Comparison of ENCODE assay signal across 1 cellular context in genomic region chr1:36156329-36157114, GRCh38.
TF ChIP-seq lines count a peak whose summit lies in the region.

No MANE protein-coding gene starts in this region.

TF ChIP-seq in IMR-90, 13 proteins besides CTCF, POLR2A, EP300 and RAD21:
- no peak for TF ChIP-seq ELK1 (IDR thresholded peaks at IDR 0.05; ENCODE audit: borderline replicate concordance, low read depth, low read length)
- 0 out of 2 replicates have a peak, but pooled peaks have one; percentile 60 for TF ChIP-seq MXI1 (IDR thresholded peaks at IDR 0.05; ENCODE audit: borderline replicate concordance, low read depth, low read length)
- TF ChIP-seq USF2 (IDR thresholded peaks at IDR 0.05; ENCODE audit: low read depth, low read length) = peak; percentile 49; the same call in 1 of the 2 replicates
- no peak for TF ChIP-seq FOS (IDR thresholded peaks at IDR 0.05; ENCODE audit: low read depth, low read length)
- no peak for TF ChIP-seq SMC3 (IDR thresholded peaks at IDR 0.05; ENCODE audit: low read depth, low read length)
- no peak for TF ChIP-seq MAFK (IDR thresholded peaks at IDR 0.05; ENCODE audit: low read depth, low read length)
- TF ChIP-seq NFE2L2 (IDR thresholded peaks at IDR 0.05; ENCODE audit: low read depth, low read length) = no peak
- TF ChIP-seq RFX5 (IDR thresholded peaks at IDR 0.05; ENCODE audit: low read depth, low read length) = no peak
- peak; percentile 92 for TF ChIP-seq MAZ (IDR thresholded peaks at IDR 0.05; ENCODE audit: borderline replicate concordance, low read depth, low read length)
- no peak; the same call in 1 of the 2 replicates for TF ChIP-seq BHLHE40 (IDR thresholded peaks at IDR 0.05; ENCODE audit: low read depth, low read length)
- TF ChIP-seq RCOR1 (IDR thresholded peaks at IDR 0.05; ENCODE audit: insufficient replicate concordance, low read length) = no peak
- no peak for TF ChIP-seq CHD1 (IDR thresholded peaks at IDR 0.05; ENCODE audit: low read depth, low read length)
- TF ChIP-seq CEBPB (IDR thresholded peaks at IDR 0.05; ENCODE audit: low read depth, low read length) = no peak
